ENCODE assay signal across 23 cellular contexts in genomic region chr15:56528136-56528535, GRCh38.
"Had no signal": no experiment of that assay in that cellular context is flagged by ENCODE, and none has a peak within 500 bp of the region (broad histone marks: within the 10 kb centered on the region; RNA-seq: fewer than 3 reads in every experiment).

No MANE protein-coding gene starts in this region.

- DNase-seq: activated CD4-positive, alpha-beta memory T cell treated with anti-CD3 and anti-CD28 coated beads for 36 hours; activated CD4-positive, alpha-beta T cell treated with anti-CD3 and anti-CD28 coated beads, Interleukin-2, amount 10 ng/mL, durations not matched to agents 7 days and 5 days; activated CD4-positive, CD25-positive, alpha-beta regulatory T cell; activated CD8-positive, alpha-beta memory T cell treated with anti-CD3 and anti-CD28 coated beads for 24 hours; activated effector memory CD4-positive, alpha-beta T cell treated with anti-CD3 and anti-CD28 coated beads, Interleukin-2, amount 50 U/mL, for 16 hours; activated naive CD4-positive, alpha-beta T cell treated with Interleukin-2 at 50 U/mL for 16 hours; activated naive CD8-positive, alpha-beta T cell treated with anti-CD3 and anti-CD28 coated beads, Interleukin-2, amount 50 U/mL, for 24 hours; activated T-cell treated with anti-CD3 and anti-CD28 coated beads, Interleukin-2, amount 50 U/mL, for 4 hours; amygdala; NCI-H1105; NCI-H1436; NCI-H1694 treated with DMSO at 0.1 percent for 48 hours; NCI-H2029 treated with DMSO at 0.1 percent for 48 hours; NCI-H345; NCI-H510A; NCI-H526 treated with DMSO at 0.1 percent for 48 hours; NCI-H82; Peyer's patch; Right ventricle myocardium superior; SJCRH30; SK-N-SH; T-helper 1 cell had no signal

- H3K4me3 ChIP-seq: Peyer's patch, SJCRH30 had no signal

- ATAC-seq: activated naive CD4-positive, alpha-beta T cell treated with anti-CD3 and anti-CD28 coated beads, Interleukin-2, amount 50 U/mL, for 72 hours; activated naive CD8-positive, alpha-beta T cell treated with anti-CD3 and anti-CD28 coated beads, Interleukin-2, amount 50 U/mL, for 24 hours; activated T-cell treated with anti-CD3 and anti-CD28 coated beads, Interleukin-2, amount 50 U/mL, for 4 hours had no signal
